In the genomic region with DNA sequence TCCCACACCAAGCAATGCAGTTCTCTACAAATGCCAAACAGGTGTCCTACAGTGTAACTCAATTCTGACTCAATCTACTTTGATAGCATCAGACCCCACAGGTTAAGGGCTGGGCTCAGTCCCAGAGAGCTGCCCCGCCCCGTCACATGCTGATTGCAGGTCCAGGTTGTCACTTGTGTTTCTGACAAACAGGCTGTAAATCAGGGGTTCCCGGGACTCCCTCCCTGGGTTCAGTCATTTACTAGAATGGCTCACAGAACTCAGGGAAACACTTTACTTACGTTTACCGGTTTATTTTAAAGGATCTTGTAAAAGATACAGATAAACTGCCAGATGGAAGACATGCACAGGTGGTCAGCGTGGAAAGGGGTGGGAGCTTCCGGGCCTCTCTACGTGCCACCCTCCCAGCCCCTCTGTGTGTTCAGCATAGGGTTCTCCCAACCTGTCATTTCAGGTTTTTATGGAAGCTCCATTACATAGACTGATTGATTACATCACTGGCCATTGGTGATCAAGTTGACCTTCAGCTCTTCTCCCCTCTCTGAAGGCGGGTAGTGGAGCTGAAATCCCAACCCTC, we compare ENCODE assay signal across 1 cellular context.
TF ChIP-seq lines count a peak whose summit lies in the region.

No MANE protein-coding gene starts in this region.

TF ChIP-seq in H1, 55 proteins besides CTCF, POLR2A, EP300 and RAD21 (continued from another document):
- TF ChIP-seq, protein P1, sequence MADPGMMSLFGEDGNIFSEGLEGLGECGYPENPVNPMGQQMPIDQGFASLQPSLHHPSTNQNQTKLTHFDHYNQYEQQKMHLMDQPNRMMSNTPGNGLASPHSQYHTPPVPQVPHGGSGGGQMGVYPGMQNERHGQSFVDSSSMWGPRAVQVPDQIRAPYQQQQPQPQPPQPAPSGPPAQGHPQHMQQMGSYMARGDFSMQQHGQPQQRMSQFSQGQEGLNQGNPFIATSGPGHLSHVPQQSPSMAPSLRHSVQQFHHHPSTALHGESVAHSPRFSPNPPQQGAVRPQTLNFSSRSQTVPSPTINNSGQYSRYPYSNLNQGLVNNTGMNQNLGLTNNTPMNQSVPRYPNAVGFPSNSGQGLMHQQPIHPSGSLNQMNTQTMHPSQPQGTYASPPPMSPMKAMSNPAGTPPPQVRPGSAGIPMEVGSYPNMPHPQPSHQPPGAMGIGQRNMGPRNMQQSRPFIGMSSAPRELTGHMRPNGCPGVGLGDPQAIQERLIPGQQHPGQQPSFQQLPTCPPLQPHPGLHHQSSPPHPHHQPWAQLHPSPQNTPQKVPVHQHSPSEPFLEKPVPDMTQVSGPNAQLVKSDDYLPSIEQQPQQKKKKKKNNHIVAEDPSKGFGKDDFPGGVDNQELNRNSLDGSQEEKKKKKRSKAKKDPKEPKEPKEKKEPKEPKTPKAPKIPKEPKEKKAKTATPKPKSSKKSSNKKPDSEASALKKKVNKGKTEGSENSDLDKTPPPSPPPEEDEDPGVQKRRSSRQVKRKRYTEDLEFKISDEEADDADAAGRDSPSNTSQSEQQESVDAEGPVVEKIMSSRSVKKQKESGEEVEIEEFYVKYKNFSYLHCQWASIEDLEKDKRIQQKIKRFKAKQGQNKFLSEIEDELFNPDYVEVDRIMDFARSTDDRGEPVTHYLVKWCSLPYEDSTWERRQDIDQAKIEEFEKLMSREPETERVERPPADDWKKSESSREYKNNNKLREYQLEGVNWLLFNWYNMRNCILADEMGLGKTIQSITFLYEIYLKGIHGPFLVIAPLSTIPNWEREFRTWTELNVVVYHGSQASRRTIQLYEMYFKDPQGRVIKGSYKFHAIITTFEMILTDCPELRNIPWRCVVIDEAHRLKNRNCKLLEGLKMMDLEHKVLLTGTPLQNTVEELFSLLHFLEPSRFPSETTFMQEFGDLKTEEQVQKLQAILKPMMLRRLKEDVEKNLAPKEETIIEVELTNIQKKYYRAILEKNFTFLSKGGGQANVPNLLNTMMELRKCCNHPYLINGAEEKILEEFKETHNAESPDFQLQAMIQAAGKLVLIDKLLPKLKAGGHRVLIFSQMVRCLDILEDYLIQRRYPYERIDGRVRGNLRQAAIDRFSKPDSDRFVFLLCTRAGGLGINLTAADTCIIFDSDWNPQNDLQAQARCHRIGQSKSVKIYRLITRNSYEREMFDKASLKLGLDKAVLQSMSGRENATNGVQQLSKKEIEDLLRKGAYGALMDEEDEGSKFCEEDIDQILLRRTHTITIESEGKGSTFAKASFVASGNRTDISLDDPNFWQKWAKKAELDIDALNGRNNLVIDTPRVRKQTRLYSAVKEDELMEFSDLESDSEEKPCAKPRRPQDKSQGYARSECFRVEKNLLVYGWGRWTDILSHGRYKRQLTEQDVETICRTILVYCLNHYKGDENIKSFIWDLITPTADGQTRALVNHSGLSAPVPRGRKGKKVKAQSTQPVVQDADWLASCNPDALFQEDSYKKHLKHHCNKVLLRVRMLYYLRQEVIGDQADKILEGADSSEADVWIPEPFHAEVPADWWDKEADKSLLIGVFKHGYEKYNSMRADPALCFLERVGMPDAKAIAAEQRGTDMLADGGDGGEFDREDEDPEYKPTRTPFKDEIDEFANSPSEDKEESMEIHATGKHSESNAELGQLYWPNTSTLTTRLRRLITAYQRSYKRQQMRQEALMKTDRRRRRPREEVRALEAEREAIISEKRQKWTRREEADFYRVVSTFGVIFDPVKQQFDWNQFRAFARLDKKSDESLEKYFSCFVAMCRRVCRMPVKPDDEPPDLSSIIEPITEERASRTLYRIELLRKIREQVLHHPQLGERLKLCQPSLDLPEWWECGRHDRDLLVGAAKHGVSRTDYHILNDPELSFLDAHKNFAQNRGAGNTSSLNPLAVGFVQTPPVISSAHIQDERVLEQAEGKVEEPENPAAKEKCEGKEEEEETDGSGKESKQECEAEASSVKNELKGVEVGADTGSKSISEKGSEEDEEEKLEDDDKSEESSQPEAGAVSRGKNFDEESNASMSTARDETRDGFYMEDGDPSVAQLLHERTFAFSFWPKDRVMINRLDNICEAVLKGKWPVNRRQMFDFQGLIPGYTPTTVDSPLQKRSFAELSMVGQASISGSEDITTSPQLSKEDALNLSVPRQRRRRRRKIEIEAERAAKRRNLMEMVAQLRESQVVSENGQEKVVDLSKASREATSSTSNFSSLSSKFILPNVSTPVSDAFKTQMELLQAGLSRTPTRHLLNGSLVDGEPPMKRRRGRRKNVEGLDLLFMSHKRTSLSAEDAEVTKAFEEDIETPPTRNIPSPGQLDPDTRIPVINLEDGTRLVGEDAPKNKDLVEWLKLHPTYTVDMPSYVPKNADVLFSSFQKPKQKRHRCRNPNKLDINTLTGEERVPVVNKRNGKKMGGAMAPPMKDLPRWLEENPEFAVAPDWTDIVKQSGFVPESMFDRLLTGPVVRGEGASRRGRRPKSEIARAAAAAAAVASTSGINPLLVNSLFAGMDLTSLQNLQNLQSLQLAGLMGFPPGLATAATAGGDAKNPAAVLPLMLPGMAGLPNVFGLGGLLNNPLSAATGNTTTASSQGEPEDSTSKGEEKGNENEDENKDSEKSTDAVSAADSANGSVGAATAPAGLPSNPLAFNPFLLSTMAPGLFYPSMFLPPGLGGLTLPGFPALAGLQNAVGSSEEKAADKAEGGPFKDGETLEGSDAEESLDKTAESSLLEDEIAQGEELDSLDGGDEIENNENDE (IDR thresholded peaks at IDR 0.05; ENCODE audit: insufficient replicate concordance, low read length): no peak
- TF ChIP-seq BACH1 (IDR thresholded peaks at IDR 0.05; ENCODE audit: low read length) (no peak), CTBP2 (IDR thresholded peaks at IDR 0.05; ENCODE audit: borderline replicate concordance, insufficient read depth, insufficient read length, low read length) (no peak), TCF12 (IDR thresholded peaks at IDR 0.05; ENCODE audit: low read depth, low read length) (no peak), SIRT6 (IDR thresholded peaks at IDR 0.05; ENCODE audit: low read length) (no peak), CREB1 (IDR thresholded peaks at IDR 0.05) (no peak), POLR2AphosphoS5 (IDR thresholded peaks at IDR 0.05; ENCODE audit: low read depth, low read length) (no peak), FOSL1 (IDR thresholded peaks at IDR 0.05; ENCODE audit: insufficient read depth, low read depth, low read length) (no peak), CEBPB (IDR thresholded peaks at IDR 0.05; ENCODE audit: low read depth, low read length) (no peak), GABPA (IDR thresholded peaks at IDR 0.05; ENCODE audit: borderline replicate concordance, insufficient read depth, low read length) (no peak)
